1 cellular context compared by ENCODE assay signal in genomic region chr6:157534134-157534871, GRCh38.
TF ChIP-seq lines count a peak whose summit lies in the region.

No MANE protein-coding gene starts in this region.

TF ChIP-seq in K562, 482 proteins besides CTCF, POLR2A, EP300 and RAD21 (continued from another document and continues in another):
- TF ChIP-seq, protein P1, sequence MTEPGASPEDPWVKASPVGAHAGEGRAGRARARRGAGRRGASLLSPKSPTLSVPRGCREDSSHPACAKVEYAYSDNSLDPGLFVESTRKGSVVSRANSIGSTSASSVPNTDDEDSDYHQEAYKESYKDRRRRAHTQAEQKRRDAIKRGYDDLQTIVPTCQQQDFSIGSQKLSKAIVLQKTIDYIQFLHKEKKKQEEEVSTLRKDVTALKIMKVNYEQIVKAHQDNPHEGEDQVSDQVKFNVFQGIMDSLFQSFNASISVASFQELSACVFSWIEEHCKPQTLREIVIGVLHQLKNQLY (CRISPR knock-in tag; conservative IDR thresholded peaks at IDR 0.05), result no peak
- no peak for TF ChIP-seq JUN (IDR thresholded peaks at IDR 0.05; ENCODE audit: borderline replicate concordance, low read depth, low read length)
- no peak for TF ChIP-seq JUN (CRISPR knock-in tag; IDR thresholded peaks at IDR 0.05; ENCODE audit: borderline replicate concordance)
- no peak for TF ChIP-seq RFX5 (IDR thresholded peaks at IDR 0.05; ENCODE audit: low read depth, low read length)
- no peak for TF ChIP-seq ZNF124 (CRISPR knock-in tag; IDR thresholded peaks at IDR 0.05)
- no peak for TF ChIP-seq SRSF1 (IDR thresholded peaks at IDR 0.05; ENCODE audit: low read depth, low read length)
- TF ChIP-seq ZNF347 (CRISPR knock-in tag; IDR thresholded peaks at IDR 0.05; ENCODE audit: low read depth), result no peak
- no peak for TF ChIP-seq PATZ1 (CRISPR knock-in tag; IDR thresholded peaks at IDR 0.05; ENCODE audit: borderline replicate concordance)
- TF ChIP-seq ZMIZ1 (IDR thresholded peaks at IDR 0.05; ENCODE audit: low read depth in 2 of 2, low read length in 2 of 2), result no peak
- TF ChIP-seq HNRNPUL1 (IDR thresholded peaks at IDR 0.05; ENCODE audit: low read length), result no peak
- TF ChIP-seq EZH2 (IDR thresholded peaks at IDR 0.05; ENCODE audit: borderline replicate concordance, low read depth, low read length), result no peak
- TF ChIP-seq SAFB (IDR thresholded peaks at IDR 0.05; ENCODE audit: borderline replicate concordance, low read depth, low read length), result no peak
- TF ChIP-seq RREB1 (CRISPR knock-in tag; IDR thresholded peaks at IDR 0.05), result 0 out of 2 replicates have a peak, but pooled peaks have one; percentile 49
- TF ChIP-seq ILF3 (IDR thresholded peaks at IDR 0.05; ENCODE audit: borderline replicate concordance), result no peak
- TF ChIP-seq HOMEZ (CRISPR knock-in tag; IDR thresholded peaks at IDR 0.05), result no peak
- peak in 1 of 2 experiments; percentile 50; a peak in 1 of 4 replicates for TF ChIP-seq ZNF639 (CRISPR knock-in tag; conservative IDR thresholded peaks at IDR 0.05 in 1 of 2, IDR thresholded peaks at IDR 0.05 in 1 of 2)
- TF ChIP-seq MCM7 (IDR thresholded peaks at IDR 0.05), result no peak
- TF ChIP-seq FOXK1 (CRISPR knock-in tag; IDR thresholded peaks at IDR 0.05; ENCODE audit: borderline replicate concordance), result no peak
- TF ChIP-seq, protein P2, sequence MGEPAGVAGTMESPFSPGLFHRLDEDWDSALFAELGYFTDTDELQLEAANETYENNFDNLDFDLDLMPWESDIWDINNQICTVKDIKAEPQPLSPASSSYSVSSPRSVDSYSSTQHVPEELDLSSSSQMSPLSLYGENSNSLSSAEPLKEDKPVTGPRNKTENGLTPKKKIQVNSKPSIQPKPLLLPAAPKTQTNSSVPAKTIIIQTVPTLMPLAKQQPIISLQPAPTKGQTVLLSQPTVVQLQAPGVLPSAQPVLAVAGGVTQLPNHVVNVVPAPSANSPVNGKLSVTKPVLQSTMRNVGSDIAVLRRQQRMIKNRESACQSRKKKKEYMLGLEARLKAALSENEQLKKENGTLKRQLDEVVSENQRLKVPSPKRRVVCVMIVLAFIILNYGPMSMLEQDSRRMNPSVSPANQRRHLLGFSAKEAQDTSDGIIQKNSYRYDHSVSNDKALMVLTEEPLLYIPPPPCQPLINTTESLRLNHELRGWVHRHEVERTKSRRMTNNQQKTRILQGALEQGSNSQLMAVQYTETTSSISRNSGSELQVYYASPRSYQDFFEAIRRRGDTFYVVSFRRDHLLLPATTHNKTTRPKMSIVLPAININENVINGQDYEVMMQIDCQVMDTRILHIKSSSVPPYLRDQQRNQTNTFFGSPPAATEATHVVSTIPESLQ (CRISPR knock-in tag; IDR thresholded peaks at IDR 0.05), result no peak
- no peak for TF ChIP-seq DPF2 (IDR thresholded peaks at IDR 0.05)
- no peak for TF ChIP-seq PHB2 (IDR thresholded peaks at IDR 0.05; ENCODE audit: low read depth)
- no peak for TF ChIP-seq POLR2AphosphoS2 (IDR thresholded peaks at IDR 0.05; ENCODE audit: low read length)
- TF ChIP-seq CREM (IDR thresholded peaks at IDR 0.05; ENCODE audit: low read depth), result no peak
- no peak for TF ChIP-seq GABPB1 (CRISPR knock-in tag; IDR thresholded peaks at IDR 0.05)
- no peak for TF ChIP-seq E2F8 (IDR thresholded peaks at IDR 0.05; ENCODE audit: low read depth, partially characterized antibody)
- TF ChIP-seq, protein P3, sequence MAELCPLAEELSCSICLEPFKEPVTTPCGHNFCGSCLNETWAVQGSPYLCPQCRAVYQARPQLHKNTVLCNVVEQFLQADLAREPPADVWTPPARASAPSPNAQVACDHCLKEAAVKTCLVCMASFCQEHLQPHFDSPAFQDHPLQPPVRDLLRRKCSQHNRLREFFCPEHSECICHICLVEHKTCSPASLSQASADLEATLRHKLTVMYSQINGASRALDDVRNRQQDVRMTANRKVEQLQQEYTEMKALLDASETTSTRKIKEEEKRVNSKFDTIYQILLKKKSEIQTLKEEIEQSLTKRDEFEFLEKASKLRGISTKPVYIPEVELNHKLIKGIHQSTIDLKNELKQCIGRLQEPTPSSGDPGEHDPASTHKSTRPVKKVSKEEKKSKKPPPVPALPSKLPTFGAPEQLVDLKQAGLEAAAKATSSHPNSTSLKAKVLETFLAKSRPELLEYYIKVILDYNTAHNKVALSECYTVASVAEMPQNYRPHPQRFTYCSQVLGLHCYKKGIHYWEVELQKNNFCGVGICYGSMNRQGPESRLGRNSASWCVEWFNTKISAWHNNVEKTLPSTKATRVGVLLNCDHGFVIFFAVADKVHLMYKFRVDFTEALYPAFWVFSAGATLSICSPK (IDR thresholded peaks at IDR 0.05; ENCODE audit: borderline replicate concordance), result no peak
- TF ChIP-seq ZNF280A (IDR thresholded peaks at IDR 0.05; ENCODE audit: low read depth, partially characterized antibody), result no peak
- no peak for TF ChIP-seq ZBTB7A (IDR thresholded peaks at IDR 0.05; ENCODE audit: borderline replicate concordance, control insufficient read depth, low read depth, low read length)
- 0 out of 2 replicates have a peak, but pooled peaks have one; percentile 34 for TF ChIP-seq ZNF57 (CRISPR knock-in tag; IDR thresholded peaks at IDR 0.05)
